ENCODE assay signal across 8 cellular contexts in genomic region chr1:166876540-166876838, GRCh38. TPM values are rescaled to one million over a fixed set of nuclear protein-coding genes. Genes with fewer than 3 reads are reported as not detected.
DNase-seq lines count a peak whose midpoint lies in the region; ATAC-seq and TF ChIP-seq lines count a peak whose summit lies in the region.

No MANE protein-coding gene starts in this region.

- H3K27ac Mint-ChIP-seq in neural progenitor cell: peak overlapping the region; percentile 98

- peaks cover 43% of the 10 kb centered on the region for H3K79me2 ChIP-seq in neural progenitor cell (ENCODE audit: low read depth)

- TF ChIP-seq CTCF in breast epithelium (IDR thresholded peaks at IDR 0.05): peak in 2 of 3 donors; percentile 47 to 49
- peak; percentile 42 for TF ChIP-seq CTCF in neural progenitor cell (IDR thresholded peaks at IDR 0.05)

- ATAC-seq in GM19035 (IDR thresholded peaks at IDR 0.05; ENCODE audit: unreplicated experiment) (peak; percentile 6), HG03280 (IDR thresholded peaks at IDR 0.05; ENCODE audit: unreplicated experiment) (peak; percentile 4), GM18858 (IDR thresholded peaks at IDR 0.05; ENCODE audit: unreplicated experiment) (no peak), HG03571 (IDR thresholded peaks at IDR 0.05; ENCODE audit: unreplicated experiment) (no peak)

- peaks cover 19% of the 10 kb centered on the region for H3K36me3 Mint-ChIP-seq in neural progenitor cell

- no peaks in the 10 kb centered on the region for H3K27me3 ChIP-seq in breast epithelium
- H3K27me3 ChIP-seq in neural progenitor cell: no peaks in the 10 kb centered on the region

- H3K4me1 Mint-ChIP-seq in neural progenitor cell: peaks cover 35% of the 10 kb centered on the region

- peaks cover 6% of the 10 kb centered on the region for H3K27me3 Mint-ChIP-seq in neural progenitor cell (ENCODE audit: insufficient read depth, low read depth)

- H3K4me3 Mint-ChIP-seq in neural progenitor cell: peak overlapping the region; percentile 99

- no peak overlapping the region for H3K27ac ChIP-seq in breast epithelium
- no peak overlapping the region for H3K27ac ChIP-seq in neural progenitor cell

- intact Hi-C loops in breast epithelium (cut with DNase I; ENCODE audit: low total_unique reads): no loop called here

- TF ChIP-seq POLR2A in breast epithelium (IDR thresholded peaks at IDR 0.05): no peak

- H4K20me1 ChIP-seq in neural progenitor cell (ENCODE audit: low read depth): peaks cover 39% of the 10 kb centered on the region

- H3K9ac ChIP-seq in neural progenitor cell: no peak overlapping the region

- peaks cover 8% of the 10 kb centered on the region for H3K9me3 Mint-ChIP-seq in neural progenitor cell

- no peaks in the 10 kb centered on the region for H3F3A ChIP-seq in neural progenitor cell (ENCODE audit: low read depth)

- H3K4me1 ChIP-seq in breast epithelium (peaks cover 0 to 4% of the 10 kb centered on the region in 2 donors), neural progenitor cell (peaks cover 15% of the 10 kb centered on the region)

- DNase-seq in breast epithelium (ENCODE audit: low spot score in 2 of 2) (no peak), neural progenitor cell (ENCODE audit: low spot score) (no peak), Ammon's horn (ENCODE audit: low spot score) (no peak)
- DNase-seq in stimulated activated naive CD4-positive, alpha-beta T cell (lab: John Stamatoyannopoulos, UW): no peak

- H2AFZ ChIP-seq in neural progenitor cell (replicated peaks): peak overlapping the region; percentile 83

- H3K4me3 ChIP-seq in breast epithelium (peak overlapping the region; percentile 85 to 98 (median 89)), neural progenitor cell (peak overlapping the region; percentile 76)

- peak overlapping the region; percentile 79 for H3K4me2 ChIP-seq in neural progenitor cell

- H3K36me3 ChIP-seq in breast epithelium: no peaks in the 10 kb centered on the region
- no peaks in the 10 kb centered on the region for H3K36me3 ChIP-seq in neural progenitor cell

- H3K9me3 ChIP-seq in breast epithelium (no peaks in the 10 kb centered on the region), neural progenitor cell (ENCODE audit: low read depth) (no peaks in the 10 kb centered on the region)

RNA-seq across cellular contexts. Expression of gene TADA1, which starts 0.4 kb away (rescaled TPM):
- total RNA-seq in breast epithelium (10 to 100 TPM in 2 of 3 donors, 1 to 10 TPM in 1; 6.9 to 18.7 (median 14.1) TPM), neural progenitor cell (ENCODE audit: low replicate concordance) (38.3 and 54.4 TPM in 2 replicates)

RNA-seq across cellular contexts. Expression of gene POGK, which starts 37.2 kb away (rescaled TPM):
- 10 to 100 TPM; 29.5 to 42.9 (median 29.8) TPM for total RNA-seq in breast epithelium
- 42.8 and 47.7 TPM in 2 replicates for total RNA-seq in neural progenitor cell (ENCODE audit: low replicate concordance)

Comparison
In these comparisons a context has a peak if more than half of its experiments do, and no peak if none do; other contexts are left out.
1. ATAC-seq: peak in GM19035 (single experiment) and HG03280 (single experiment); none in GM18858 (single experiment) and HG03571 (single experiment).